ENCODE assay signal across 27 cellular contexts in the genomic region with DNA sequence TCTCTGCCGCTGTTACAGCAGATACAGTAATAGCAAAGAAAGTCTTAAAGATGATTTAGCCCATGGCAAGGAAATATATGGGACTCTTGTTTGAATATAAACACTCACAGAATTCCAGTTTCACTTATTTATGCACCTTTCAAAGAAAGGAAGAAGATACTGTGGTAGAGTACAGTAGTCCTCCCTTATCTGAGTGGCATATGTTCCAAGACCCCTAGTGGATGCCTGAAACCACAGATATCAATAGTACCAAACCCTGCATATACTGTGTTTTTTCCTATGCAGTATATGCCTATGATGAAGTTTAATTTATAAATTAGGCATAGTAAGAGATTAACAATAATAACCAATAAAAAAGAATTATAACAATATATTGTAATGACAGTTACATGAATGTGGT. TPM values are rescaled to one million over a fixed set of nuclear protein-coding genes. Genes with fewer than 3 reads are reported as not detected.
DNase-seq lines count a peak whose midpoint lies in the region; ATAC-seq and TF ChIP-seq lines count a peak whose summit lies in the region.
"Had no signal": no experiment of that assay in that cellular context is flagged by ENCODE, and none has a peak within 500 bp of the region (broad histone marks: within the 10 kb centered on the region; RNA-seq: fewer than 3 reads in every experiment).

No MANE protein-coding gene starts in this region.

- H3K4me3 ChIP-seq in OCI-LY7 (ENCODE audit: low read depth, low read length, poor library complexity, severe bottlenecking) (no peak overlapping the region), PC-3 (ENCODE audit: low read length) (no peak overlapping the region), stomach (no peak overlapping the region)
- H3K4me3 ChIP-seq: coronary artery, left lung, SK-N-MC had no signal

- H3K9me3 ChIP-seq in OCI-LY7 (ENCODE audit: low read length) (no peaks in the 10 kb centered on the region), PC-3 (ENCODE audit: low read length) (no peaks in the 10 kb centered on the region), stomach (no peaks in the 10 kb centered on the region)
- H3K9me3 ChIP-seq: left lung had no signal

- H3K9me2 ChIP-seq in OCI-LY7 (ENCODE audit: insufficient read depth, low read length) (no peaks in the 10 kb centered on the region), PC-3 (replicated peaks; ENCODE audit: low read length) (no peaks in the 10 kb centered on the region)

- H3K27me3 Mint-ChIP-seq in natural killer cell (ENCODE audit: low read depth in 2 of 2): no peaks in the 10 kb centered on the region
- H3K27me3 Mint-ChIP-seq in natural killer cell treated with Interleukin-12 subunit alpha and Interleukin-12 subunit beta and Interleukin-15 and Interleukin-18, amount 100 ng/mL, for 72 hours: no peaks in the 10 kb centered on the region
- no peaks in the 10 kb centered on the region for H3K27me3 Mint-ChIP-seq in central memory CD8-positive, alpha-beta T cell
- H3K27me3 Mint-ChIP-seq: activated CD4-positive, alpha-beta memory T cell treated with anti-CD3 and anti-CD28 coated beads for 36 hours had no signal

- ATAC-seq in natural killer cell (no peak), PC-3 (no peak)
- no peak for ATAC-seq in natural killer cell treated with Interleukin-12 subunit alpha and Interleukin-12 subunit beta and Interleukin-15 and Interleukin-18, amount 100 ng/mL, for 72 hours
- ATAC-seq in central memory CD8-positive, alpha-beta T cell (replicated peaks; ENCODE audit: extremely low read depth, poor library complexity, severe bottlenecking): no peak
- ATAC-seq: left lung; right cardiac atrium; stimulated activated naive CD8-positive, alpha-beta T cell treated with anti-CD3 and anti-CD28 coated beads, Interleukin-15, Interleukin-2, amounts not matched to agents 100 U/mL and 50 U/mL, for 24 hours; WTC11 had no signal

- POLR2A ChIA-PET in OCI-LY7 (lab: Charles Lee): interaction anchor here (0.6 kb wide), 2 partner anchors 8 to 67 kb away, joined by 3 to 7 read pairs; partner anchors contain the start of gene MAP2K1
- POLR2A ChIA-PET in PC-3 (lab: Charles Lee; ENCODE audit: unreplicated experiment): no interaction called here

- CTCF ChIA-PET in OCI-LY7 (lab: Charles Lee; ENCODE audit: unreplicated experiment): no interaction called here
- CTCF ChIA-PET in PC-3 (lab: Charles Lee): no interaction called here

- intact Hi-C loops in natural killer cell (cut with micrococcal nuclease) (no loop called here), OCI-LY7 (cut with micrococcal nuclease; ENCODE audit: unreplicated experiment) (no loop called here), PC-3 (cut with micrococcal nuclease) (no loop called here), stomach (cut with DNase I; ENCODE audit: low total_unique reads) (no loop called here)

- BruUV-seq in OCI-LY7 (replicated peaks; lab: Mats Ljungman, UMichigan) (no TSS peak), PC-3 (replicated peaks; lab: Mats Ljungman, UMichigan) (no TSS peak)

- no peak overlapping the region for H3K4me3 Mint-ChIP-seq in natural killer cell
- H3K4me3 Mint-ChIP-seq in natural killer cell treated with Interleukin-12 subunit alpha and Interleukin-12 subunit beta and Interleukin-15 and Interleukin-18, amount 100 ng/mL, for 72 hours: no peak overlapping the region
- peak overlapping the region; percentile 23 for H3K4me3 Mint-ChIP-seq in central memory CD8-positive, alpha-beta T cell
- H3K4me3 Mint-ChIP-seq: activated CD4-positive, alpha-beta memory T cell treated with anti-CD3 and anti-CD28 coated beads for 36 hours; activated naive CD4-positive, alpha-beta T cell treated with anti-CD3 and anti-CD28 coated beads for 36 hours; mesothelial cell of epicardium; nephron progenitor cell; WTC11 had no signal

- no peak for TF ChIP-seq CTCF in natural killer cell (IDR thresholded peaks at IDR 0.05)
- peak; percentile 51 for TF ChIP-seq CTCF in OCI-LY7 (conservative IDR thresholded peaks at IDR 0.05; ENCODE audit: low read length)
- TF ChIP-seq CTCF in PC-3 (conservative IDR thresholded peaks at IDR 0.05; ENCODE audit: low read depth, low read length): no peak
- TF ChIP-seq CTCF in stomach (IDR thresholded peaks at IDR 0.05): no peak

- H3K9me3 Mint-ChIP-seq in natural killer cell: no peaks in the 10 kb centered on the region
- H3K9me3 Mint-ChIP-seq in natural killer cell treated with Interleukin-12 subunit alpha and Interleukin-12 subunit beta and Interleukin-15 and Interleukin-18, amount 100 ng/mL, for 72 hours: no peaks in the 10 kb centered on the region
- no peaks in the 10 kb centered on the region for H3K9me3 Mint-ChIP-seq in central memory CD8-positive, alpha-beta T cell
- H3K9me3 Mint-ChIP-seq: activated CD4-positive, alpha-beta memory T cell treated with anti-CD3 and anti-CD28 coated beads for 36 hours; activated naive CD4-positive, alpha-beta T cell treated with anti-CD3 and anti-CD28 coated beads for 36 hours; mesothelial cell of epicardium; nephron progenitor cell; T-helper 2 cell treated with Interferon-gamma antibody and Interleukin-4, amounts not matched to agents 5 μg/mL and 100 μg/mL, for 36 hours; WTC11 had no signal

- H3K79me2 ChIP-seq in OCI-LY7 (ENCODE audit: insufficient read depth, low read depth, low read length) (peaks cover 95% of the 10 kb centered on the region), PC-3 (ENCODE audit: low read length) (peaks cover 98% of the 10 kb centered on the region)

- DNase-seq in natural killer cell (no peak), OCI-LY7 (ENCODE audit: low spot score) (no peak), C1 segment of cervical spinal cord (lab: John Stamatoyannopoulos, UW) (no peak), NCI-H1105 treated with DMSO at 0.1 percent for 48 hours (lab: John Stamatoyannopoulos, UW) (no peak), PC-3 (no peak), stomach (no peak)
- DNase-seq in natural killer cell treated with Interleukin-12 subunit alpha and Interleukin-12 subunit beta and Interleukin-15 and Interleukin-18, amount 100 ng/mL, for 72 hours (ENCODE audit: low spot score): no peak
- DNase-seq in central memory CD8-positive, alpha-beta T cell (ENCODE audit: low spot score in 2 of 2): no peak
- DNase-seq: activated CD4-positive, alpha-beta memory T cell treated with anti-CD3 and anti-CD28 coated beads for 36 hours; activated naive CD4-positive, alpha-beta T cell treated with anti-CD3 and anti-CD28 coated beads for 36 hours; GDM1; hypothalamus; KG1; left lung; MV-4-11; NCI-H1694; NCI-H510A treated with DMSO at 0.1 percent for 48 hours; nephron progenitor cell; right cardiac atrium; stimulated activated CD4-positive, alpha-beta T cell treated with anti-CD3 and anti-CD28 coated beads, Interleukin-12 subunit alpha, Interleukin-12 subunit beta, amount 100 ng/mL, for 4 hours; stimulated activated naive CD8-positive, alpha-beta T cell treated with anti-CD3 and anti-CD28 coated beads, Interleukin-15, Interleukin-2, amounts not matched to agents 100 U/mL and 50 U/mL, for 24 hours had no signal

- TF ChIP-seq POLR2A in stomach (IDR thresholded peaks at IDR 0.05): no peak

- H3K27ac ChIP-seq in OCI-LY7 (ENCODE audit: low read depth, low read length, poor library complexity, severe bottlenecking): no peak overlapping the region
- H3K27ac ChIP-seq in PC-3 (ENCODE audit: low read length): no peak overlapping the region
- no peak overlapping the region for H3K27ac ChIP-seq in stomach
- H3K27ac ChIP-seq: coronary artery, left lung, parathyroid adenoma, SK-N-MC had no signal

- H3K4me2 ChIP-seq in OCI-LY7 (ENCODE audit: low read length) (no peak overlapping the region), PC-3 (ENCODE audit: low read length) (no peak overlapping the region)

- H3K4me1 ChIP-seq in OCI-LY7 (ENCODE audit: insufficient read depth, low read length, poor library complexity, severe bottlenecking): peaks cover 27% of the 10 kb centered on the region
- peaks cover 22% of the 10 kb centered on the region for H3K4me1 ChIP-seq in PC-3 (ENCODE audit: insufficient read depth, low read length)
- H3K4me1 ChIP-seq in stomach: peaks cover 3 to 48% (median 8%) of the 10 kb centered on the region in 4 donors
- H3K4me1 ChIP-seq: parathyroid adenoma had no signal

- H3F3A ChIP-seq in PC-3 (ENCODE audit: low read length, unreplicated experiment): peaks cover under 1% of the 10 kb centered on the region

- H3K9ac ChIP-seq in PC-3 (ENCODE audit: low read length): no peak overlapping the region
- H3K9ac ChIP-seq: parathyroid adenoma had no signal

- H3K4me1 Mint-ChIP-seq in natural killer cell: peaks cover 50 to 51% of the 10 kb centered on the region in 2 donors
- H3K4me1 Mint-ChIP-seq in natural killer cell treated with Interleukin-12 subunit alpha and Interleukin-12 subunit beta and Interleukin-15 and Interleukin-18, amount 100 ng/mL, for 72 hours (ENCODE audit: low read depth in 2 of 2): peaks cover 51 to 58% of the 10 kb centered on the region in 2 donors
- H3K4me1 Mint-ChIP-seq in central memory CD8-positive, alpha-beta T cell: peaks cover 62% of the 10 kb centered on the region

- no peak for TF ChIP-seq EP300 in stomach (IDR thresholded peaks at IDR 0.05)

- H3K36me3 ChIP-seq in OCI-LY7 (ENCODE audit: insufficient read depth, low read length) (peaks cover 76% of the 10 kb centered on the region), PC-3 (ENCODE audit: low read depth, low read length) (no peaks in the 10 kb centered on the region), stomach (peaks cover 0 to 21% (median 15%) of the 10 kb centered on the region in 4 donors)

- H3K27me3 ChIP-seq in PC-3 (ENCODE audit: low read length): no peaks in the 10 kb centered on the region
- no peaks in the 10 kb centered on the region for H3K27me3 ChIP-seq in stomach
- H3K27me3 ChIP-seq: left lung had no signal

- WGBS in stomach, 5 donors: 96 to 100% (median 100%) methylated on average over 1 of the region's 1 CpG

- H3K27ac Mint-ChIP-seq in natural killer cell: peak overlapping the region; percentile 29 to 77
- H3K27ac Mint-ChIP-seq in natural killer cell treated with Interleukin-12 subunit alpha and Interleukin-12 subunit beta and Interleukin-15 and Interleukin-18, amount 100 ng/mL, for 72 hours: peak overlapping the region in 1 of 2 donors; percentile 13
- H3K27ac Mint-ChIP-seq in central memory CD8-positive, alpha-beta T cell (ENCODE audit: low read depth): peak overlapping the region; percentile 90
- H3K27ac Mint-ChIP-seq: activated naive CD4-positive, alpha-beta T cell treated with anti-CD3 and anti-CD28 coated beads for 36 hours; mesothelial cell of epicardium; nephron progenitor cell; WTC11 had no signal

- H2AFZ ChIP-seq in OCI-LY7 (ENCODE audit: low read length) (no peak overlapping the region), PC-3 (ENCODE audit: low read length) (no peak overlapping the region)
- H2AFZ ChIP-seq: parathyroid adenoma had no signal

- peaks cover 23% of the 10 kb centered on the region for H4K20me1 ChIP-seq in OCI-LY7 (ENCODE audit: insufficient read depth, low read length)
- H4K20me1 ChIP-seq in PC-3 (ENCODE audit: low read length): peaks cover 33% of the 10 kb centered on the region

- no peaks in the 10 kb centered on the region for H3K36me3 Mint-ChIP-seq in natural killer cell
- peaks cover 12% of the 10 kb centered on the region for H3K36me3 Mint-ChIP-seq in natural killer cell treated with Interleukin-12 subunit alpha and Interleukin-12 subunit beta and Interleukin-15 and Interleukin-18, amount 100 ng/mL, for 72 hours
- peaks cover 16% of the 10 kb centered on the region for H3K36me3 Mint-ChIP-seq in central memory CD8-positive, alpha-beta T cell (ENCODE audit: insufficient read depth)

RNA-seq across cellular contexts. Expression of gene MAP2K1, which starts 8.2 kb away (rescaled TPM):
- total RNA-seq in natural killer cell (10 to 100 TPM; 45.5 to 49.2 (median 48.9) TPM), OCI-LY7 (2022) (82.6 and 95.8 TPM in 2 replicates), PC-3 (2014; rRNA removed) (35.5 and 55.2 TPM in 2 replicates), stomach (100 to 1,000 TPM in 1 of 5 donors, 10 to 100 TPM in 4; 21.9 to 123 (median 35.0) TPM)
- total RNA-seq in natural killer cell treated with Interleukin-12 subunit alpha and Interleukin-12 subunit beta and Interleukin-15 and Interleukin-18, amount 100 ng/mL, for 72 hours: 100 to 1,000 TPM; 121 to 134 TPM
- total RNA-seq in OCI-LY7 (2014; rRNA removed; shearing (Covaris generic)): 37.2 and 43.9 TPM in 2 replicates
- 10 to 100 TPM; 20.1 to 24.6 (median 23.9) TPM for polyA plus RNA-seq in stomach

RNA-seq across cellular contexts. Expression of gene TIPIN, which starts 38.4 kb away (rescaled TPM):
- 1 to 10 TPM; 2.6 to 5.5 (median 5.3) TPM for total RNA-seq in natural killer cell
- total RNA-seq in natural killer cell treated with Interleukin-12 subunit alpha and Interleukin-12 subunit beta and Interleukin-15 and Interleukin-18, amount 100 ng/mL, for 72 hours: 10 to 100 TPM; 28.4 to 56.3 TPM
- total RNA-seq in OCI-LY7 (2014; rRNA removed; shearing (Covaris generic)): 26.0 and 28.6 TPM in 2 replicates
- 34.9 and 38.1 TPM in 2 replicates for total RNA-seq in OCI-LY7 (2022)
- 11.5 and 14.2 TPM in 2 replicates for total RNA-seq in PC-3 (2014; rRNA removed)
- 10 to 100 TPM in 1 of 5 donors, 1 to 10 TPM in 3, not detected in 1; 2.3 to 13.8 (median 8.4) TPM for total RNA-seq in stomach
- 1 to 10 TPM; 2.7 to 3.1 (median 2.9) TPM for polyA plus RNA-seq in stomach
